In the genomic region with DNA sequence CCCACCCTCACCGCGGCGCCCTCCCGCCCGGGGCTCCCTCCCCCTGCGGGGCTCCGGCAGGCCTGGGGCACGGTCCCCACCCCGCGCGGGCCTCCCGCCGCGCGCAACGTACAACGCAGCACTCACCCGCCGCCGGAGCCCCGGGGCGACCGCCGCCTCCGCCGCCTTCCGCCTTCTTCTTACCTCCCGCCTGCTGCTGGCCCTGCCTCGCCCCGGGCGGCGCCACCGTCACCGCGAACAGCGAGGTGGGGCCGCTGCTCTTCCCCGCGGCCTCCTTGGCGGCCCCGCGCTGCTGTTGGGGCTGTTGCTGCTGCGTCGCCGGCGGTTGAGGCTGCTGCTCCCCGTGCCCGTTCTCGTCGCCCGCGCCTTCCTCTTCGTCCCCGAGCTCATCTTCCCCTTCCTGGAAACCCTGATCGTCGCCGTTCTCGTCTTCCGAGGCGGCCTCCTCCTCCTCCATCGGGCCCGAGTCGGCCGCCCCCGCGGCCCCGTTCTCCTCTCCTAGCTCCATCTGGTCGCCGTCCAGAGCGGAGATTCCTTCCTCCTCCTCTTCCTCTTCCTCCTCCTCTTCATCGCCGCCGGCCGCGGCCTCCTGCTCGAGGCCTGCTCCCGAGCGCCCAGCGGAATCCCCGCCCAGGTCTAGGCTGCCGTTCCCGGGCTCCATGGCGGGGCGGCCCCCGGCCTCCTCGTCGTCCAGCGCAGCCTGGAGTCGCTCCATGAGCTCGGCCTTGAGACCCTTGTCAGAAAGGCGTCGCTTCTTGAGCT, we compare ENCODE assay signal across 2 cellular contexts.
TF ChIP-seq lines count a peak whose summit lies in the region.

No MANE protein-coding gene starts in this region.

TF ChIP-seq in GM12878, 131 proteins besides CTCF, POLR2A, EP300 and RAD21 (continued from another document and continues in another):
- TF ChIP-seq, protein P1, sequence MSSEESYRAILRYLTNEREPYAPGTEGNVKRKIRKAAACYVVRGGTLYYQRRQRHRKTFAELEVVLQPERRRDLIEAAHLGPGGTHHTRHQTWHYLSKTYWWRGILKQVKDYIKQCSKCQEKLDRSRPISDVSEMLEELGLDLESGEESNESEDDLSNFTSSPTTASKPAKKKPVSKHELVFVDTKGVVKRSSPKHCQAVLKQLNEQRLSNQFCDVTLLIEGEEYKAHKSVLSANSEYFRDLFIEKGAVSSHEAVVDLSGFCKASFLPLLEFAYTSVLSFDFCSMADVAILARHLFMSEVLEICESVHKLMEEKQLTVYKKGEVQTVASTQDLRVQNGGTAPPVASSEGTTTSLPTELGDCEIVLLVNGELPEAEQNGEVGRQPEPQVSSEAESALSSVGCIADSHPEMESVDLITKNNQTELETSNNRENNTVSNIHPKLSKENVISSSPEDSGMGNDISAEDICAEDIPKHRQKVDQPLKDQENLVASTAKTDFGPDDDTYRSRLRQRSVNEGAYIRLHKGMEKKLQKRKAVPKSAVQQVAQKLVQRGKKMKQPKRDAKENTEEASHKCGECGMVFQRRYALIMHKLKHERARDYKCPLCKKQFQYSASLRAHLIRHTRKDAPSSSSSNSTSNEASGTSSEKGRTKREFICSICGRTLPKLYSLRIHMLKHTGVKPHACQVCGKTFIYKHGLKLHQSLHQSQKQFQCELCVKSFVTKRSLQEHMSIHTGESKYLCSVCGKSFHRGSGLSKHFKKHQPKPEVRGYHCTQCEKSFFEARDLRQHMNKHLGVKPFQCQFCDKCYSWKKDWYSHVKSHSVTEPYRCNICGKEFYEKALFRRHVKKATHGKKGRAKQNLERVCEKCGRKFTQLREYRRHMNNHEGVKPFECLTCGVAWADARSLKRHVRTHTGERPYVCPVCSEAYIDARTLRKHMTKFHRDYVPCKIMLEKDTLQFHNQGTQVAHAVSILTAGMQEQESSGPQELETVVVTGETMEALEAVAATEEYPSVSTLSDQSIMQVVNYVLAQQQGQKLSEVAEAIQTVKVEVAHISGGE (CRISPR knock-in tag; IDR thresholded peaks at IDR 0.05), result no peak
- TF ChIP-seq, protein P2, sequence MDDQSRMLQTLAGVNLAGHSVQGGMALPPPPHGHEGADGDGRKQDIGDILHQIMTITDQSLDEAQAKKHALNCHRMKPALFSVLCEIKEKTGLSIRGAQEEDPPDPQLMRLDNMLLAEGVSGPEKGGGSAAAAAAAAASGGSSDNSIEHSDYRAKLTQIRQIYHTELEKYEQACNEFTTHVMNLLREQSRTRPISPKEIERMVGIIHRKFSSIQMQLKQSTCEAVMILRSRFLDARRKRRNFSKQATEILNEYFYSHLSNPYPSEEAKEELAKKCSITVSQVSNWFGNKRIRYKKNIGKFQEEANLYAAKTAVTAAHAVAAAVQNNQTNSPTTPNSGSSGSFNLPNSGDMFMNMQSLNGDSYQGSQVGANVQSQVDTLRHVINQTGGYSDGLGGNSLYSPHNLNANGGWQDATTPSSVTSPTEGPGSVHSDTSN (IDR thresholded peaks at IDR 0.05; ENCODE audit: insufficient replicate concordance, low read depth, low read length), result no peak
- no peak for TF ChIP-seq EED (IDR thresholded peaks at IDR 0.05; ENCODE audit: low read depth)
- TF ChIP-seq SREBF2 (IDR thresholded peaks at IDR 0.05; ENCODE audit: low read length), result no peak
- TF ChIP-seq MTA3 (IDR thresholded peaks at IDR 0.05; ENCODE audit: borderline replicate concordance, low read length), result no peak
- no peak for TF ChIP-seq GABPA (IDR thresholded peaks at IDR 0.05; ENCODE audit: low read depth)
- TF ChIP-seq ETV6 (conservative IDR thresholded peaks at IDR 0.05 in 1 of 2, IDR thresholded peaks at IDR 0.05 in 1 of 2; ENCODE audit: borderline replicate concordance in 1 of 2, low read depth in 1 of 2), result no peak
- TF ChIP-seq, protein P3, sequence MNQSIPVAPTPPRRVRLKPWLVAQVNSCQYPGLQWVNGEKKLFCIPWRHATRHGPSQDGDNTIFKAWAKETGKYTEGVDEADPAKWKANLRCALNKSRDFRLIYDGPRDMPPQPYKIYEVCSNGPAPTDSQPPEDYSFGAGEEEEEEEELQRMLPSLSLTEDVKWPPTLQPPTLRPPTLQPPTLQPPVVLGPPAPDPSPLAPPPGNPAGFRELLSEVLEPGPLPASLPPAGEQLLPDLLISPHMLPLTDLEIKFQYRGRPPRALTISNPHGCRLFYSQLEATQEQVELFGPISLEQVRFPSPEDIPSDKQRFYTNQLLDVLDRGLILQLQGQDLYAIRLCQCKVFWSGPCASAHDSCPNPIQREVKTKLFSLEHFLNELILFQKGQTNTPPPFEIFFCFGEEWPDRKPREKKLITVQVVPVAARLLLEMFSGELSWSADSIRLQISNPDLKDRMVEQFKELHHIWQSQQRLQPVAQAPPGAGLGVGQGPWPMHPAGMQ (IDR thresholded peaks at IDR 0.05; ENCODE audit: borderline replicate concordance), result no peak
- TF ChIP-seq, protein P4, sequence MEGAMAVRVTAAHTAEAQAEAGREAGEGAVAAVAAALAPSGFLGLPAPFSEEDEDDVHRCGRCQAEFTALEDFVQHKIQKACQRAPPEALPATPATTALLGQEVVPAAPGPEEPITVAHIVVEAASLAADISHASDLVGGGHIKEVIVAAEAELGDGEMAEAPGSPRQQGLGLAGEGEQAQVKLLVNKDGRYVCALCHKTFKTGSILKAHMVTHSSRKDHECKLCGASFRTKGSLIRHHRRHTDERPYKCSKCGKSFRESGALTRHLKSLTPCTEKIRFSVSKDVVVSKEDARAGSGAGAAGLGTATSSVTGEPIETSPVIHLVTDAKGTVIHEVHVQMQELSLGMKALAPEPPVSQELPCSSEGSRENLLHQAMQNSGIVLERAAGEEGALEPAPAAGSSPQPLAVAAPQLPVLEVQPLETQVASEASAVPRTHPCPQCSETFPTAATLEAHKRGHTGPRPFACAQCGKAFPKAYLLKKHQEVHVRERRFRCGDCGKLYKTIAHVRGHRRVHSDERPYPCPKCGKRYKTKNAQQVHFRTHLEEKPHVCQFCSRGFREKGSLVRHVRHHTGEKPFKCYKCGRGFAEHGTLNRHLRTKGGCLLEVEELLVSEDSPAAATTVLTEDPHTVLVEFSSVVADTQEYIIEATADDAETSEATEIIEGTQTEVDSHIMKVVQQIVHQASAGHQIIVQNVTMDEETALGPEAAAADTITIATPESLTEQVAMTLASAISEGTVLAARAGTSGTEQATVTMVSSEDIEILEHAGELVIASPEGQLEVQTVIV (IDR thresholded peaks at IDR 0.05; ENCODE audit: borderline replicate concordance, partially characterized antibody), result no peak
- TF ChIP-seq, protein P5, sequence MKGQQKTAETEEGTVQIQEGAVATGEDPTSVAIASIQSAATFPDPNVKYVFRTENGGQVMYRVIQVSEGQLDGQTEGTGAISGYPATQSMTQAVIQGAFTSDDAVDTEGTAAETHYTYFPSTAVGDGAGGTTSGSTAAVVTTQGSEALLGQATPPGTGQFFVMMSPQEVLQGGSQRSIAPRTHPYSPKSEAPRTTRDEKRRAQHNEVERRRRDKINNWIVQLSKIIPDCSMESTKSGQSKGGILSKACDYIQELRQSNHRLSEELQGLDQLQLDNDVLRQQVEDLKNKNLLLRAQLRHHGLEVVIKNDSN (IDR thresholded peaks at IDR 0.05; ENCODE audit: borderline replicate concordance, extremely low read length, insufficient read depth, low read depth, low read length), result no peak
- no peak for TF ChIP-seq SMAD1 (IDR thresholded peaks at IDR 0.05; ENCODE audit: low read depth, partially characterized antibody)

TF ChIP-seq in HepG2, 621 proteins besides CTCF, POLR2A, EP300 and RAD21 (continued from another document and continues in another):
- TF ChIP-seq, protein P6, sequence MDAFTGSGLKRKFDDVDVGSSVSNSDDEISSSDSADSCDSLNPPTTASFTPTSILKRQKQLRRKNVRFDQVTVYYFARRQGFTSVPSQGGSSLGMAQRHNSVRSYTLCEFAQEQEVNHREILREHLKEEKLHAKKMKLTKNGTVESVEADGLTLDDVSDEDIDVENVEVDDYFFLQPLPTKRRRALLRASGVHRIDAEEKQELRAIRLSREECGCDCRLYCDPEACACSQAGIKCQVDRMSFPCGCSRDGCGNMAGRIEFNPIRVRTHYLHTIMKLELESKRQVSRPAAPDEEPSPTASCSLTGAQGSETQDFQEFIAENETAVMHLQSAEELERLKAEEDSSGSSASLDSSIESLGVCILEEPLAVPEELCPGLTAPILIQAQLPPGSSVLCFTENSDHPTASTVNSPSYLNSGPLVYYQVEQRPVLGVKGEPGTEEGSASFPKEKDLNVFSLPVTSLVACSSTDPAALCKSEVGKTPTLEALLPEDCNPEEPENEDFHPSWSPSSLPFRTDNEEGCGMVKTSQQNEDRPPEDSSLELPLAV (CRISPR knock-in tag; conservative IDR thresholded peaks at IDR 0.05; ENCODE audit: low read depth), result 0 out of 2 replicates have a peak, but pooled peaks have one; percentile 75
- TF ChIP-seq RXRB (CRISPR knock-in tag; IDR thresholded peaks at IDR 0.05; ENCODE audit: borderline replicate concordance), result 0 out of 2 replicates have a peak, but pooled peaks have one; percentile 2
- TF ChIP-seq ZC3H13 (CRISPR knock-in tag; IDR thresholded peaks at IDR 0.05), result peak; percentile 56; the same call in 1 of the 2 replicates
- TF ChIP-seq, protein P7, sequence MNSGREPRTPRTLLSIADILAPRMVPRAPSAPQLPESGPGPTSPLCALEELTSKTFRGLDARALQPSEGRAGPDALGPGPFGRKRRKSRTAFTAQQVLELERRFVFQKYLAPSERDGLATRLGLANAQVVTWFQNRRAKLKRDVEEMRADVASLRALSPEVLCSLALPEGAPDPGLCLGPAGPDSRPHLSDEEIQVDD (CRISPR knock-in tag; IDR thresholded peaks at IDR 0.05; ENCODE audit: borderline replicate concordance), result no peak
- no peak for TF ChIP-seq PHF21A (CRISPR knock-in tag; IDR thresholded peaks at IDR 0.05)
- TF ChIP-seq HNRNPL (IDR thresholded peaks at IDR 0.05; ENCODE audit: low read depth, low read length), result 0 out of 2 replicates have a peak, but pooled peaks have one; percentile 47
- TF ChIP-seq, protein P8, sequence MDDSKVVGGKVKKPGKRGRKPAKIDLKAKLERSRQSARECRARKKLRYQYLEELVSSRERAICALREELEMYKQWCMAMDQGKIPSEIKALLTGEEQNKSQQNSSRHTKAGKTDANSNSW (CRISPR knock-in tag; IDR thresholded peaks at IDR 0.05; ENCODE audit: borderline replicate concordance), result 0 out of 2 replicates have a peak, but pooled peaks have one; percentile 6
- TF ChIP-seq, protein P9, sequence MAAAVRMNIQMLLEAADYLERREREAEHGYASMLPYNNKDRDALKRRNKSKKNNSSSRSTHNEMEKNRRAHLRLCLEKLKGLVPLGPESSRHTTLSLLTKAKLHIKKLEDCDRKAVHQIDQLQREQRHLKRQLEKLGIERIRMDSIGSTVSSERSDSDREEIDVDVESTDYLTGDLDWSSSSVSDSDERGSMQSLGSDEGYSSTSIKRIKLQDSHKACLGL (CRISPR knock-in tag; IDR thresholded peaks at IDR 0.05), result peak; percentile 22; the same call in 1 of the 2 replicates
- TF ChIP-seq RORA (CRISPR knock-in tag; IDR thresholded peaks at IDR 0.05), result no peak
- TF ChIP-seq ZNF20 (CRISPR knock-in tag; IDR thresholded peaks at IDR 0.05), result no peak
- TF ChIP-seq, protein P10, sequence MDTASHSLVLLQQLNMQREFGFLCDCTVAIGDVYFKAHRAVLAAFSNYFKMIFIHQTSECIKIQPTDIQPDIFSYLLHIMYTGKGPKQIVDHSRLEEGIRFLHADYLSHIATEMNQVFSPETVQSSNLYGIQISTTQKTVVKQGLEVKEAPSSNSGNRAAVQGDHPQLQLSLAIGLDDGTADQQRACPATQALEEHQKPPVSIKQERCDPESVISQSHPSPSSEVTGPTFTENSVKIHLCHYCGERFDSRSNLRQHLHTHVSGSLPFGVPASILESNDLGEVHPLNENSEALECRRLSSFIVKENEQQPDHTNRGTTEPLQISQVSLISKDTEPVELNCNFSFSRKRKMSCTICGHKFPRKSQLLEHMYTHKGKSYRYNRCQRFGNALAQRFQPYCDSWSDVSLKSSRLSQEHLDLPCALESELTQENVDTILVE (CRISPR knock-in tag; IDR thresholded peaks at IDR 0.05), result no peak
- TF ChIP-seq KLF15 (CRISPR knock-in tag; IDR thresholded peaks at IDR 0.05; ENCODE audit: borderline replicate concordance), result no peak
- TF ChIP-seq SMAD1 (CRISPR knock-in tag; IDR thresholded peaks at IDR 0.05; ENCODE audit: borderline replicate concordance, low read depth), result no peak
- no peak for TF ChIP-seq ZNF225 (CRISPR knock-in tag; IDR thresholded peaks at IDR 0.05)
- TF ChIP-seq, protein P11, sequence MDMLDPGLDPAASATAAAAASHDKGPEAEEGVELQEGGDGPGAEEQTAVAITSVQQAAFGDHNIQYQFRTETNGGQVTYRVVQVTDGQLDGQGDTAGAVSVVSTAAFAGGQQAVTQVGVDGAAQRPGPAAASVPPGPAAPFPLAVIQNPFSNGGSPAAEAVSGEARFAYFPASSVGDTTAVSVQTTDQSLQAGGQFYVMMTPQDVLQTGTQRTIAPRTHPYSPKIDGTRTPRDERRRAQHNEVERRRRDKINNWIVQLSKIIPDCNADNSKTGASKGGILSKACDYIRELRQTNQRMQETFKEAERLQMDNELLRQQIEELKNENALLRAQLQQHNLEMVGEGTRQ (IDR thresholded peaks at IDR 0.05; ENCODE audit: low read depth, low read length), result no peak
- TF ChIP-seq, protein P11 (CRISPR knock-in tag; IDR thresholded peaks at IDR 0.05; ENCODE audit: borderline replicate concordance), result 0 out of 2 replicates have a peak, but pooled peaks have one; percentile 31
- no peak for TF ChIP-seq RNF2 (conservative IDR thresholded peaks at IDR 0.05; ENCODE audit: low read depth)
- no peak for TF ChIP-seq ZSCAN30 (CRISPR knock-in tag; IDR thresholded peaks at IDR 0.05)
- peak; percentile 6 for TF ChIP-seq ASH2L (IDR thresholded peaks at IDR 0.05; ENCODE audit: insufficient read length, low read depth, low read length)
- 0 out of 2 replicates have a peak, but pooled peaks have one; percentile 69 for TF ChIP-seq MTF1 (CRISPR knock-in tag; IDR thresholded peaks at IDR 0.05)
- TF ChIP-seq EEA1 (CRISPR knock-in tag; IDR thresholded peaks at IDR 0.05; ENCODE audit: borderline replicate concordance), result 0 out of 2 replicates have a peak, but pooled peaks have one; percentile 21
- TF ChIP-seq, protein P12, sequence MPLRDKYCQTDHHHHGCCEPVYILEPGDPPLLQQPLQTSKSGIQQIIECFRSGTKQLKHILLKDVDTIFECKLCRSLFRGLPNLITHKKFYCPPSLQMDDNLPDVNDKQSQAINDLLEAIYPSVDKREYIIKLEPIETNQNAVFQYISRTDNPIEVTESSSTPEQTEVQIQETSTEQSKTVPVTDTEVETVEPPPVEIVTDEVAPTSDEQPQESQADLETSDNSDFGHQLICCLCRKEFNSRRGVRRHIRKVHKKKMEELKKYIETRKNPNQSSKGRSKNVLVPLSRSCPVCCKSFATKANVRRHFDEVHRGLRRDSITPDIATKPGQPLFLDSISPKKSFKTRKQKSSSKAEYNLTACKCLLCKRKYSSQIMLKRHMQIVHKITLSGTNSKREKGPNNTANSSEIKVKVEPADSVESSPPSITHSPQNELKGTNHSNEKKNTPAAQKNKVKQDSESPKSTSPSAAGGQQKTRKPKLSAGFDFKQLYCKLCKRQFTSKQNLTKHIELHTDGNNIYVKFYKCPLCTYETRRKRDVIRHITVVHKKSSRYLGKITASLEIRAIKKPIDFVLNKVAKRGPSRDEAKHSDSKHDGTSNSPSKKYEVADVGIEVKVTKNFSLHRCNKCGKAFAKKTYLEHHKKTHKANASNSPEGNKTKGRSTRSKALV (CRISPR knock-in tag; IDR thresholded peaks at IDR 0.05), result no peak
- TF ChIP-seq JUN (CRISPR knock-in tag; IDR thresholded peaks at IDR 0.05), result no peak
- TF ChIP-seq ZNF558 (CRISPR knock-in tag; IDR thresholded peaks at IDR 0.05; ENCODE audit: borderline replicate concordance), result peak; percentile 55; the same call in 1 of the 2 replicates
- peak; percentile 72; the same call in 1 of the 2 replicates for TF ChIP-seq ZNF598 (CRISPR knock-in tag; IDR thresholded peaks at IDR 0.05; ENCODE audit: borderline replicate concordance)
- TF ChIP-seq ARID2 (CRISPR knock-in tag; IDR thresholded peaks at IDR 0.05; ENCODE audit: borderline replicate concordance), result no peak
- TF ChIP-seq ZNF430 (CRISPR knock-in tag; IDR thresholded peaks at IDR 0.05), result 0 out of 2 replicates have a peak, but pooled peaks have one; percentile 1
